In the genomic region with DNA sequence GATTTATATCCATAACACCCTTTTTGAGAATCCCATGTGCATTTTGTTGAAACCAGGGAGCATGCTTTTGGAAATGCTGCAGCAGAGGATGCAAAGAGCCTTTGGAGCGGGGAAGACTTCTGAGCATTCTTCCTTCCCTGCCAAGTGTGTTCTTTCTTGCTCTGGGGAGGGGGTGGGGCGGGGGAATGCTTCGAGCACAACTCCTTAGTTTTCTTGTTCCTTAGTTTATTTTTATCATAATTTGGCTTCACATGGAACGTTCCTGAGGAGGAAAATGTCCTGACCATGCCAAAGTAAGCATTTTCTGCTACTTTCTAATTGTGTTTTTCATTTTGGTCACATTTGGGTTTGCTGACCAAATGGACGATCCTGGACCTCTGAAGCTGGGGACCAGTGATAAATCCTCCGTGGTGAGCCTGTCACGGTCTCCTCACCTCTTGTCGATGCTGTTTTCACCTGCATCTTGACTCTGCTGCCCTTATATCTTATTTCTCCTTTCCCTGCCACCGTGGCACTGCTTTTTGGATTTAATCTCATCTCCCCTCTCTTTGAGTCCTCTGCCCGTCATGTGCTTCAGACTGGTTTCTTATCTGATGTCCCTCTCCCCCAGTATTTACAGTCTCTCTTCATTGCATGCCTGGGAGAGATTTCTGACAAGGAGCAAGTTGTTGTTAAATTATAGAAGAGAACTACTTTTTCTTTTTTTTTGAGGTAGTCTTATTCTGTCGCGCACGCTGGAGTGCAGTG, we compare ENCODE assay signal across 9 cellular contexts. TPM values are rescaled to one million over a fixed set of nuclear protein-coding genes. Genes with fewer than 3 reads are reported as not detected.
DNase-seq lines count a peak whose midpoint lies in the region; ATAC-seq and TF ChIP-seq lines count a peak whose summit lies in the region.
"Had no signal": no experiment of that assay in that cellular context is flagged by ENCODE, and none has a peak within 500 bp of the region (broad histone marks: within the 10 kb centered on the region; RNA-seq: fewer than 3 reads in every experiment).

No MANE protein-coding gene starts in this region.

- H3K36me3 ChIP-seq in CD4-positive, CD25-positive, alpha-beta regulatory T cell (ENCODE audit: control insufficient read depth, insufficient read depth, low read length) = peaks cover 26% of the 10 kb centered on the region
- peaks cover 53% of the 10 kb centered on the region for H3K36me3 ChIP-seq in Karpas-422 (ENCODE audit: insufficient read depth, low read length)
- peaks cover 36% of the 10 kb centered on the region for H3K36me3 ChIP-seq in brain microvascular endothelial cell (replicated peaks)

- no peak for ATAC-seq in CD4-positive, CD25-positive, alpha-beta regulatory T cell (ENCODE audit: low read depth in 2 of 2)
- ATAC-seq in natural killer cell (no peak), GM18868 (IDR thresholded peaks at IDR 0.05; ENCODE audit: unreplicated experiment) (no peak), HG02610 (IDR thresholded peaks at IDR 0.05; ENCODE audit: unreplicated experiment) (no peak), GM19397 (IDR thresholded peaks at IDR 0.05; ENCODE audit: unreplicated experiment) (no peak)

- no peaks in the 10 kb centered on the region for H3K9me2 ChIP-seq in Karpas-422 (replicated peaks; ENCODE audit: insufficient read depth, low read length)

- peaks cover 30% of the 10 kb centered on the region for H3K36me3 Mint-ChIP-seq in CD4-positive, CD25-positive, alpha-beta regulatory T cell
- H3K36me3 Mint-ChIP-seq in natural killer cell = peaks cover 8% of the 10 kb centered on the region

- no peak overlapping the region for H3K27ac ChIP-seq in CD4-positive, CD25-positive, alpha-beta regulatory T cell (ENCODE audit: insufficient read depth, low read length, poor library complexity, severe bottlenecking)
- H3K27ac ChIP-seq in Karpas-422 (ENCODE audit: low read length) (no peak overlapping the region), brain microvascular endothelial cell (peak overlapping the region; percentile 85)

- no peaks in the 10 kb centered on the region for H3K27me3 ChIP-seq in CD4-positive, CD25-positive, alpha-beta regulatory T cell (ENCODE audit: control insufficient read depth, insufficient read depth, low read length)
- H3K27me3 ChIP-seq in Karpas-422 (ENCODE audit: low read length) (no peaks in the 10 kb centered on the region), brain microvascular endothelial cell (replicated peaks) (no peaks in the 10 kb centered on the region)

- H2AFZ ChIP-seq in Karpas-422 (ENCODE audit: low read length) = no peak overlapping the region

- H3K4me3 Mint-ChIP-seq in CD4-positive, CD25-positive, alpha-beta regulatory T cell = peak overlapping the region; percentile 39 to 93 (median 76)
- H3K4me3 Mint-ChIP-seq in natural killer cell = peak overlapping the region; percentile 35

- no peak for DNase-seq in CD4-positive, CD25-positive, alpha-beta regulatory T cell
- peak; percentile 30 for DNase-seq in Karpas-422
- no peak for DNase-seq in brain microvascular endothelial cell
- DNase-seq in natural killer cell = no peak
- DNase-seq in NCI-H2107 (lab: John Stamatoyannopoulos, UW) = no peak
- DNase-seq: cortex of kidney had no signal

- no peaks in the 10 kb centered on the region for H3K27me3 Mint-ChIP-seq in CD4-positive, CD25-positive, alpha-beta regulatory T cell
- no peaks in the 10 kb centered on the region for H3K27me3 Mint-ChIP-seq in natural killer cell (ENCODE audit: low read depth in 2 of 2)

- H3K27ac Mint-ChIP-seq in CD4-positive, CD25-positive, alpha-beta regulatory T cell = no peak overlapping the region
- peak overlapping the region in 1 of 2 donors; percentile 89 for H3K27ac Mint-ChIP-seq in natural killer cell

- H3K4me2 ChIP-seq in Karpas-422 (ENCODE audit: low read depth, low read length, poor library complexity, severe bottlenecking) = peak overlapping the region; percentile 87

- intact Hi-C loops in natural killer cell (cut with micrococcal nuclease) = no loop called here

- no peaks in the 10 kb centered on the region for H3K9me3 Mint-ChIP-seq in CD4-positive, CD25-positive, alpha-beta regulatory T cell
- no peaks in the 10 kb centered on the region for H3K9me3 Mint-ChIP-seq in natural killer cell

- TF ChIP-seq CTCF in brain microvascular endothelial cell (IDR thresholded peaks at IDR 0.05; ENCODE audit: low read depth, low read length, missing control alignments) (no peak), natural killer cell (IDR thresholded peaks at IDR 0.05) (no peak)

- peak overlapping the region; percentile 98; the same call in 1 of the 2 replicates for H3K9ac ChIP-seq in Karpas-422 (ENCODE audit: low read length)

- no peak overlapping the region for H3K4me3 ChIP-seq in CD4-positive, CD25-positive, alpha-beta regulatory T cell (ENCODE audit: low read depth, low read length)
- peak overlapping the region; percentile 89 for H3K4me3 ChIP-seq in Karpas-422 (ENCODE audit: low read length)
- H3K4me3 ChIP-seq in brain microvascular endothelial cell (ENCODE audit: low read depth, low read length) = peak overlapping the region; percentile 74

- in situ Hi-C loops in brain microvascular endothelial cell (cut with HindIII; ENCODE audit: low pct_ligation_motif_present, low sequenced_read_pairs) = no loop called here

- H3K79me2 ChIP-seq in Karpas-422 (ENCODE audit: low read length) = peaks cover 70% of the 10 kb centered on the region

- H4K20me1 ChIP-seq in Karpas-422 (ENCODE audit: insufficient read depth, low read depth, low read length) = peaks cover 19% of the 10 kb centered on the region

- H3K4me1 ChIP-seq in CD4-positive, CD25-positive, alpha-beta regulatory T cell (ENCODE audit: control insufficient read depth, insufficient read depth, low read length, poor library complexity, severe bottlenecking) = peaks cover 23% of the 10 kb centered on the region
- H3K4me1 ChIP-seq in Karpas-422 (ENCODE audit: low read length) = peaks cover 28% of the 10 kb centered on the region

- no peaks in the 10 kb centered on the region for H3K9me3 ChIP-seq in CD4-positive, CD25-positive, alpha-beta regulatory T cell (ENCODE audit: control insufficient read depth in 2 of 2, low read length in 2 of 2)
- no peaks in the 10 kb centered on the region for H3K9me3 ChIP-seq in Karpas-422 (ENCODE audit: low read length)

- peaks cover 7 to 34% (median 33%) of the 10 kb centered on the region in 4 donors for H3K4me1 Mint-ChIP-seq in CD4-positive, CD25-positive, alpha-beta regulatory T cell
- peaks cover 13 to 25% of the 10 kb centered on the region in 2 donors for H3K4me1 Mint-ChIP-seq in natural killer cell

RNA-seq across cellular contexts. Expression of gene CTPS1, which starts 2.4 kb away (rescaled TPM):
- 42.5 TPM for total RNA-seq in CD4-positive, CD25-positive, alpha-beta regulatory T cell
- 10 to 100 TPM; 12.5 to 14.9 (median 13.2) TPM for polyA plus RNA-seq in CD4-positive, CD25-positive, alpha-beta regulatory T cell
- total RNA-seq in Karpas-422 (2014; rRNA removed; shearing (Covaris generic); ENCODE audit: low replicate concordance) = 34.4 and 61.3 TPM in 2 replicates
- 100 to 1,000 TPM in 1 of 3 donors, 10 to 100 TPM in 2; 90.5 to 128 (median 99.0) TPM for total RNA-seq in natural killer cell

RNA-seq across cellular contexts. Expression of gene SLFNL1, which starts 39.6 kb away (rescaled TPM):
- 0.30 TPM for total RNA-seq in CD4-positive, CD25-positive, alpha-beta regulatory T cell
- under 1 TPM in 3 of 4 donors, not detected in 1; 0.07 to 0.41 (median 0.38) TPM for polyA plus RNA-seq in CD4-positive, CD25-positive, alpha-beta regulatory T cell
- 0.89 and 1.5 TPM in 2 replicates for total RNA-seq in Karpas-422 (2014; rRNA removed; shearing (Covaris generic); ENCODE audit: low replicate concordance)
- under 1 TPM; 0.09 to 0.18 (median 0.09) TPM for total RNA-seq in natural killer cell
